Comparison of ENCODE assay signal across 9 cellular contexts in the genomic region with DNA sequence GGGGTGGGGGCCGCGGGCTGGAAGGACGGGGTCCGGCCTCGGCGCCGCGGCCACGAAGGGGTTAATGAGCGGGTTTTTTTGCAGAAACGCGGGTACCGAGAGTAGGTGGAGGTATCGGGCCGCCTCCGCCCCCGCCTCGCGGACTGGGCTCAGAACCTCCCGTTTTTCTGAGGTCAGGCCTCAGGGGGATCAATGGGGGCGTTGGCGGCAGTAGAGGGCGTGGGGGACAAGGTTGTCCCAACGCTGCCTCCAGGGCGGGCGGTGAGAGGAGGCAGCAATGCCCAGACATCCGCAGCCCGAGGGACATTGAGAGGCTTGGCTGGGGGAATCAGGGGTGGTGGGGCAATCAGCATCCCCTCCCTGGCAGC. TPM values are rescaled to one million over a fixed set of nuclear protein-coding genes. Genes with fewer than 3 reads are reported as not detected.
DNase-seq lines count a peak whose midpoint lies in the region; ATAC-seq and TF ChIP-seq lines count a peak whose summit lies in the region.
"Had no signal": no experiment of that assay in that cellular context is flagged by ENCODE, and none has a peak within 500 bp of the region (broad histone marks: within the 10 kb centered on the region; RNA-seq: fewer than 3 reads in every experiment).

No MANE protein-coding gene starts in this region.

- no peaks in the 10 kb centered on the region for H3K4me1 Mint-ChIP-seq in progenitor cell of endocrine pancreas (ENCODE audit: low read depth)

- TF ChIP-seq CTCF in Peyer's patch (IDR thresholded peaks at IDR 0.05) (no peak), right atrium auricular region (IDR thresholded peaks at IDR 0.05) (no peak), progenitor cell of endocrine pancreas (IDR thresholded peaks at IDR 0.05; ENCODE audit: unreplicated experiment) (no peak)

- H3K9me3 ChIP-seq in Peyer's patch (no peaks in the 10 kb centered on the region), right atrium auricular region (no peaks in the 10 kb centered on the region)

- ATAC-seq in HG03196 (IDR thresholded peaks at IDR 0.05; ENCODE audit: unreplicated experiment): no peak
- ATAC-seq in GM21367 (IDR thresholded peaks at IDR 0.05; ENCODE audit: unreplicated experiment): no peak
- ATAC-seq in GM19035 (IDR thresholded peaks at IDR 0.05; ENCODE audit: unreplicated experiment): no peak
- no peak for ATAC-seq in HG02759 (IDR thresholded peaks at IDR 0.05; ENCODE audit: unreplicated experiment)

- H3K9me3 Mint-ChIP-seq in progenitor cell of endocrine pancreas (ENCODE audit: low read depth): no peaks in the 10 kb centered on the region

- DNase-seq in H7: peak; percentile 84
- no peak for DNase-seq in Peyer's patch
- no peak for DNase-seq in right atrium auricular region (ENCODE audit: low spot score)
- no peak for DNase-seq in progenitor cell of endocrine pancreas (ENCODE audit: low spot score, unreplicated experiment)
- DNase-seq: amniotic stem cell had no signal

- H3K36me3 Mint-ChIP-seq in progenitor cell of endocrine pancreas (ENCODE audit: insufficient read depth): no peaks in the 10 kb centered on the region

- H3K4me3 ChIP-seq in H7 (ENCODE audit: insufficient read depth, low read depth, low read length) (peak overlapping the region; percentile 73), Peyer's patch (peak overlapping the region; percentile 22 to 66 (median 47)), right atrium auricular region (peak overlapping the region; percentile 27 to 51)

- no peak for TF ChIP-seq POLR2A in Peyer's patch (IDR thresholded peaks at IDR 0.05)

- peaks cover 0 to 6% (median 3%) of the 10 kb centered on the region in 4 donors for H3K4me1 ChIP-seq in Peyer's patch
- peaks cover 0 to 12% of the 10 kb centered on the region in 2 donors for H3K4me1 ChIP-seq in right atrium auricular region

- H3K36me3 ChIP-seq in H7 (replicated peaks; ENCODE audit: control insufficient read depth, insufficient read depth, low read length) (no peaks in the 10 kb centered on the region), Peyer's patch (no peaks in the 10 kb centered on the region), right atrium auricular region (no peaks in the 10 kb centered on the region)

- H3K27ac ChIP-seq in Peyer's patch (no peak overlapping the region), right atrium auricular region (no peak overlapping the region)

- no peak overlapping the region for H3K27ac Mint-ChIP-seq in progenitor cell of endocrine pancreas

- no peaks in the 10 kb centered on the region for H3K27me3 ChIP-seq in H7 (ENCODE audit: control insufficient read depth, insufficient read depth, low read length)
- H3K27me3 ChIP-seq in Peyer's patch: peaks cover 0 to 3% of the 10 kb centered on the region in 2 donors
- H3K27me3 ChIP-seq in right atrium auricular region: no peaks in the 10 kb centered on the region

- H3K4me3 Mint-ChIP-seq in progenitor cell of endocrine pancreas (ENCODE audit: low read depth): peak overlapping the region; percentile 65

- peaks cover 2% of the 10 kb centered on the region for H3K27me3 Mint-ChIP-seq in progenitor cell of endocrine pancreas

RNA-seq across cellular contexts. Expression of gene PRODH, which starts 34.8 kb away (rescaled TPM):
- total RNA-seq in H7 (2014; rRNA removed; shearing (Covaris generic)): 34.3 and 53.1 TPM in 2 replicates
- total RNA-seq in Peyer's patch (100 to 1,000 TPM in 3 of 4 donors, 10 to 100 TPM in 1; 12.4 to 360 (median 207) TPM), right atrium auricular region (1 to 10 TPM; 1.7 to 8.0 TPM), progenitor cell of endocrine pancreas (6.4 and 9.2 TPM in 2 replicates)
